In genomic region chr17:7557825-7558543, GRCh38 we compare ENCODE assay signal across 8 cellular contexts.
DNase-seq lines count a peak whose midpoint lies in the region; ATAC-seq and TF ChIP-seq lines count a peak whose summit lies in the region.

No MANE protein-coding gene starts in this region.

- TF ChIP-seq CTCF in AG10803 (conservative IDR thresholded peaks at IDR 0.05; ENCODE audit: low read length), result no peak

- H3K27ac Mint-ChIP-seq in central memory CD8-positive, alpha-beta T cell (ENCODE audit: low read depth), result no peak overlapping the region
- peak overlapping the region; percentile 98 for H3K27ac Mint-ChIP-seq in stimulated activated memory B cell treated with anti-CD40 and anti-IgM and Interleukin-4, amounts not matched to agents 10 μg/mL and 1 μg/mL and 100 μg/mL, for 72 hours

- peak; percentile 84 for DNase-seq in AG10803 (ENCODE audit: low read depth)
- DNase-seq in NT2/D1 (ENCODE audit: low read depth, low spot score), result no peak
- DNase-seq in central memory CD8-positive, alpha-beta T cell (ENCODE audit: low spot score in 2 of 2), result no peak
- DNase-seq in kidney glomerular epithelial cell (lab: John Stamatoyannopoulos, UW), result peak; percentile 30
- no peak for DNase-seq in stimulated activated CD4-positive, alpha-beta T cell treated with anti-CD3 and anti-CD28 coated beads, Interleukin-1b, Interleukin-23, amount 100 ng/mL, for 48 hours
- no peak for DNase-seq in stimulated activated CD8-positive, alpha-beta memory T cell treated with anti-CD3 and anti-CD28 coated beads, Interleukin-4, amount 100 ng/mL, for 48 hours

- no peaks in the 10 kb centered on the region for H3K27me3 ChIP-seq in NT2/D1 (ENCODE audit: insufficient read depth, insufficient read length)

- peak overlapping the region; percentile 74 for H3K9ac ChIP-seq in NT2/D1 (ENCODE audit: insufficient read length, low read depth)

- no peak for ATAC-seq in central memory CD8-positive, alpha-beta T cell (replicated peaks; ENCODE audit: extremely low read depth, poor library complexity, severe bottlenecking)
- ATAC-seq in stimulated activated memory B cell treated with anti-CD40 and anti-IgM and Interleukin-4, amounts not matched to agents 10 μg/mL and 1 μg/mL and 100 μg/mL, for 72 hours, result peak; percentile 70

- peaks cover 22% of the 10 kb centered on the region for H3K36me3 Mint-ChIP-seq in central memory CD8-positive, alpha-beta T cell (ENCODE audit: insufficient read depth)
- H3K36me3 Mint-ChIP-seq in stimulated activated memory B cell treated with anti-CD40 and anti-IgM and Interleukin-4, amounts not matched to agents 10 μg/mL and 1 μg/mL and 100 μg/mL, for 72 hours, result peaks cover 9% of the 10 kb centered on the region

- H3K4me3 ChIP-seq in AG10803 (ENCODE audit: low read length) (peak overlapping the region; percentile 27), NT2/D1 (ENCODE audit: insufficient read length, low read depth) (peak overlapping the region; percentile 8)

- H3K4me3 Mint-ChIP-seq in central memory CD8-positive, alpha-beta T cell, result peak overlapping the region; percentile 86
- peak overlapping the region; percentile 85 for H3K4me3 Mint-ChIP-seq in stimulated activated memory B cell treated with anti-CD40 and anti-IgM and Interleukin-4, amounts not matched to agents 10 μg/mL and 1 μg/mL and 100 μg/mL, for 72 hours

- no peaks in the 10 kb centered on the region for H3K9me3 Mint-ChIP-seq in central memory CD8-positive, alpha-beta T cell
- no peaks in the 10 kb centered on the region for H3K9me3 Mint-ChIP-seq in stimulated activated memory B cell treated with anti-CD40 and anti-IgM and Interleukin-4, amounts not matched to agents 10 μg/mL and 1 μg/mL and 100 μg/mL, for 72 hours

- peak; percentile 51 for TF ChIP-seq POLR2A in GM15510 (IDR thresholded peaks at IDR 0.05; ENCODE audit: borderline replicate concordance, extremely low read depth, insufficient read length)

- no peaks in the 10 kb centered on the region for H3K9me3 ChIP-seq in NT2/D1 (ENCODE audit: insufficient read depth, low read length)

- no peaks in the 10 kb centered on the region for H3K27me3 Mint-ChIP-seq in central memory CD8-positive, alpha-beta T cell
- no peaks in the 10 kb centered on the region for H3K27me3 Mint-ChIP-seq in stimulated activated memory B cell treated with anti-CD40 and anti-IgM and Interleukin-4, amounts not matched to agents 10 μg/mL and 1 μg/mL and 100 μg/mL, for 72 hours

- H3K4me1 ChIP-seq in NT2/D1 (ENCODE audit: insufficient read depth, insufficient read length), result peaks cover 26% of the 10 kb centered on the region

- H3K4me1 Mint-ChIP-seq in central memory CD8-positive, alpha-beta T cell, result peaks cover 47% of the 10 kb centered on the region
- peaks cover 80% of the 10 kb centered on the region for H3K4me1 Mint-ChIP-seq in stimulated activated memory B cell treated with anti-CD40 and anti-IgM and Interleukin-4, amounts not matched to agents 10 μg/mL and 1 μg/mL and 100 μg/mL, for 72 hours

- peaks cover 3% of the 10 kb centered on the region for H3K36me3 ChIP-seq in NT2/D1 (ENCODE audit: insufficient read depth, insufficient read length, low read length)

Comparison
In these comparisons a context has a peak if more than half of its experiments do, and no peak if none do; other contexts are left out.
1. DNase-seq: peak in AG10803 (single experiment) and kidney glomerular epithelial cell (single experiment); none in NT2/D1 (single experiment), central memory CD8-positive, alpha-beta T cell (0 of 2), stimulated activated CD4-positive, alpha-beta T cell treated with anti-CD3 and anti-CD28 coated beads, Interleukin-1b, Interleukin-23, amount 100 ng/mL, for 48 hours (single experiment) and stimulated activated CD8-positive, alpha-beta memory T cell treated with anti-CD3 and anti-CD28 coated beads, Interleukin-4, amount 100 ng/mL, for 48 hours (single experiment).